Comparison of ENCODE assay signal across 8 cellular contexts in the genomic region with DNA sequence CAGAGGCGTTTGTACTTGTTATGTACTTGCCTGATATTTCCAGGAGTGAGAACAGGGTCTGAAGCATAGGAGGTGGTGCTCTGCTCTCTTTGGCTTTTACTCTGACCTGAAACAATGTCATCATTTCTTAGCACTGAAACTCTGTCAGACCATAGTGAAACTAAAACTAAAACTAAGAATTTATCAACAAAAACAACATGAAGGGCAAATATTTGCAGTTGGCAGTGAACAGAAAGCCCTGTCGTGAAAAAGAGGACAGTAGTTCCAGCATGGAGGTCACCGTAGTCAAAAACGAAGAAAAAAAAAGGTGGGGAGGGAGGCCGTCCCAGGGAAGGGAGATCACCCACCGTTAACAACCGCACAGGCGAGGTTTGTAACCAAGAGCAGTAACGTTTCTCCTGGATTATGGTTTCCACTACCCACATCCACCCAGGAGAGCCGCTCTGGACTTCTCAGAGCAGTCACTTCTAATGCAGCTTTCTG.
DNase-seq lines count a peak whose midpoint lies in the region; ATAC-seq and TF ChIP-seq lines count a peak whose summit lies in the region.

No MANE protein-coding gene starts in this region.

- no peak overlapping the region for H3K4me3 Mint-ChIP-seq in neural progenitor cell

- H3K27ac ChIP-seq in dorsolateral prefrontal cortex: peak overlapping the region in 34 of 59 donors; percentile 1 to 73 (median 48)
- peak overlapping the region; percentile 63 for H3K27ac ChIP-seq in neural progenitor cell

- no peak overlapping the region for H2AFZ ChIP-seq in neural progenitor cell (replicated peaks)

- H3F3A ChIP-seq in neural progenitor cell (ENCODE audit: low read depth): peaks cover 50% of the 10 kb centered on the region

- no peak overlapping the region for H3K4me2 ChIP-seq in neural progenitor cell

- H3K9me3 Mint-ChIP-seq in neural progenitor cell: no peaks in the 10 kb centered on the region

- H3K4me1 ChIP-seq in neural progenitor cell: peaks cover 32% of the 10 kb centered on the region

- no peaks in the 10 kb centered on the region for H3K9me3 ChIP-seq in neural progenitor cell (ENCODE audit: low read depth)

- H3K27me3 ChIP-seq in dorsolateral prefrontal cortex (no peaks in the 10 kb centered on the region), neural progenitor cell (no peaks in the 10 kb centered on the region)

- no peaks in the 10 kb centered on the region for H3K27me3 Mint-ChIP-seq in neural progenitor cell (ENCODE audit: insufficient read depth, low read depth)

- H3K27ac Mint-ChIP-seq in neural progenitor cell: no peak overlapping the region

- intact Hi-C loops in dorsolateral prefrontal cortex (cut with DNase I): no loop called here

- peak; percentile 91 for ATAC-seq in GM19455 (IDR thresholded peaks at IDR 0.05; ENCODE audit: unreplicated experiment)
- peak; percentile 84 for ATAC-seq in HG03520 (IDR thresholded peaks at IDR 0.05; ENCODE audit: unreplicated experiment)

- no peak overlapping the region for H3K9ac ChIP-seq in neural progenitor cell

- no peaks in the 10 kb centered on the region for H3K36me3 Mint-ChIP-seq in neural progenitor cell

- DNase-seq in AG10803 (ENCODE audit: low read depth): peak; percentile 26
- DNase-seq in dorsolateral prefrontal cortex: no peak
- DNase-seq in neural progenitor cell (ENCODE audit: low spot score): no peak
- no peak for DNase-seq in COLO668 (lab: John Stamatoyannopoulos, UW; ENCODE audit: unreplicated experiment)
- no peak for DNase-seq in stimulated activated CD4-positive, alpha-beta T cell treated with anti-CD3 and anti-CD28 coated beads, Interleukin-4, amount 100 ng/mL, for 4 hours
- DNase-seq in retina: no peak

- no peak for TF ChIP-seq CTCF in AG10803 (conservative IDR thresholded peaks at IDR 0.05; ENCODE audit: low read length)
- TF ChIP-seq CTCF in dorsolateral prefrontal cortex (IDR thresholded peaks at IDR 0.05 in 54 of 56, conservative IDR thresholded peaks at IDR 0.05 in 2 of 56; ENCODE audit: low read depth in 1 of 56, partially characterized antibody in 56 of 56): no peak
- TF ChIP-seq CTCF in neural progenitor cell (IDR thresholded peaks at IDR 0.05): no peak

- peaks cover 43% of the 10 kb centered on the region for H3K4me1 Mint-ChIP-seq in neural progenitor cell

- peaks cover 33% of the 10 kb centered on the region for H4K20me1 ChIP-seq in neural progenitor cell (ENCODE audit: low read depth)

- H3K4me3 ChIP-seq in AG10803 (ENCODE audit: low read length): peak overlapping the region; percentile 61
- H3K4me3 ChIP-seq in dorsolateral prefrontal cortex: peak overlapping the region in 45 of 59 donors; percentile 6 to 54 (median 30)
- no peak overlapping the region for H3K4me3 ChIP-seq in neural progenitor cell

- H3K36me3 ChIP-seq in neural progenitor cell: no peaks in the 10 kb centered on the region

- H3K79me2 ChIP-seq in neural progenitor cell (ENCODE audit: low read depth): peaks cover 20% of the 10 kb centered on the region
